Comparison of ENCODE assay signal across 8 cellular contexts in the genomic region with DNA sequence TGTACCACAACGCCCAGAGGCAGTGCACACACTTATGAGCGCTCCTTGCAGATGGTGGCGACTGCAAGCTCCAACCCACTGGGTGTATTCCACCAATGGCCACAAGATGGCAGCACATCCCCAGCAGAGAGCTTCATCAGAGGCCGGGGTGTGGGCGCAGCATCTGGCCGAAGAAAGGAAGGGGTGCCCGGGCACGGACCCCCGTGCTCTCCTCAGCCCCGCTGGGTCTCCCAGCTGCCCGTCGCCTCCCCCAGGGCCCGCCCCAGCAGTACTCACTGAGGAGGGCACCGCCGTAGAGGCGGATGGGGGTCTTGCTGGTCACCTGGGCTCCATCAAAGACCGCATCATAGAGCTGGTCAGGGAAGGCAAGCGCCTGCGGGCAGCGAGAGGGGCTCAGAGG.
DNase-seq lines count a peak whose midpoint lies in the region; ATAC-seq and TF ChIP-seq lines count a peak whose summit lies in the region.

No MANE protein-coding gene starts in this region.

- H3K36me3 ChIP-seq in HAP-1 (replicated peaks) = no peaks in the 10 kb centered on the region
- H3K36me3 ChIP-seq in brain microvascular endothelial cell (replicated peaks) = no peaks in the 10 kb centered on the region

- peak; percentile 92 for TF ChIP-seq CTCF in brain microvascular endothelial cell (IDR thresholded peaks at IDR 0.05; ENCODE audit: low read depth, low read length, missing control alignments)

- H3K27ac ChIP-seq in brain microvascular endothelial cell = no peak overlapping the region

- no peak for ATAC-seq in GM21737 (IDR thresholded peaks at IDR 0.05; ENCODE audit: unreplicated experiment)

- H3K27me3 ChIP-seq in HAP-1 (ENCODE audit: low read depth) = no peaks in the 10 kb centered on the region
- H3K27me3 ChIP-seq in brain microvascular endothelial cell (replicated peaks) = peaks cover 3% of the 10 kb centered on the region

- DNase-seq in DMS79 (lab: John Stamatoyannopoulos, UW) (peak; percentile 34), HAP-1 (ENCODE audit: low spot score in 2 of 2) (peak; percentile 72 to 87), NCI-H2029 treated with DMSO at 0.1 percent for 48 hours (lab: John Stamatoyannopoulos, UW) (peak; percentile 54), UCSD-AML1 (lab: John Stamatoyannopoulos, UW; ENCODE audit: unreplicated experiment) (peak; percentile 86), brain microvascular endothelial cell (peak; percentile 78), iris pigment epithelial cell (ENCODE audit: low read depth) (peak; percentile 74)
- DNase-seq in stimulated activated CD4-positive, alpha-beta T cell treated with anti-CD3 and anti-CD28 coated beads, Interleukin-1b, Interleukin-23, amount 100 ng/mL, for 24 hours (ENCODE audit: low read depth in 4 of 4, low spot score in 1 of 4) = peak; percentile 73 to 82 (median 78)

- no peaks in the 10 kb centered on the region for H3K4me1 ChIP-seq in HAP-1

- H3K4me3 ChIP-seq in HAP-1 (no peak overlapping the region), brain microvascular endothelial cell (ENCODE audit: low read depth, low read length) (no peak overlapping the region)

- no peaks in the 10 kb centered on the region for H3K9me3 ChIP-seq in HAP-1

- in situ Hi-C loops in HAP-1 (cut with MboI; ENCODE audit: low sequenced_read_pairs) (loop anchor here (25.0 kb wide), 2 partner anchors 351 to 826 kb away; a partner anchor contains a TSS), brain microvascular endothelial cell (cut with HindIII; ENCODE audit: low pct_ligation_motif_present, low sequenced_read_pairs) (loop anchor here (10.0 to 25.0 kb wide), 2 partner anchors 158 to 401 kb away; no protein-coding TSS in a partner anchor)

Comparison
In these comparisons a context has a peak if more than half of its experiments do, and no peak if none do; other contexts are left out.
1. DNase-seq: peak in every context shown above with its lines; median percentile 86 in UCSD-AML1; 80 in HAP-1; 78 in brain microvascular endothelial cell; 78 in stimulated activated CD4-positive, alpha-beta T cell treated with anti-CD3 and anti-CD28 coated beads, Interleukin-1b, Interleukin-23, amount 100 ng/mL, for 24 hours; 74 in iris pigment epithelial cell; 54 in NCI-H2029 treated with DMSO at 0.1 percent for 48 hours; 34 in DMS79.